Comparison of ENCODE assay signal across 1 cellular context in genomic region chr12:30462249-30462648, GRCh38.
TF ChIP-seq lines count a peak whose summit lies in the region.

No MANE protein-coding gene starts in this region.

TF ChIP-seq in GM23338, 12 proteins besides CTCF, POLR2A, EP300 and RAD21 (continued from another document):
- TF ChIP-seq ZNF462 (CRISPR knock-in tag; IDR thresholded peaks at IDR 0.05), result no peak
- no peak for TF ChIP-seq POLR2AphosphoS5 (IDR thresholded peaks at IDR 0.05; ENCODE audit: low read depth)
- no peak for TF ChIP-seq EZH2 (IDR thresholded peaks at IDR 0.05; ENCODE audit: low read depth, unreplicated experiment)
- no peak for TF ChIP-seq EZH2phosphoT487 (IDR thresholded peaks at IDR 0.05; ENCODE audit: unreplicated experiment)
- no peak for TF ChIP-seq ETS1 (IDR thresholded peaks at IDR 0.05)
- TF ChIP-seq CREB1 (CRISPR knock-in tag; IDR thresholded peaks at IDR 0.05; ENCODE audit: low read depth), result no peak
- no peak for TF ChIP-seq ZNF114 (CRISPR knock-in tag; IDR thresholded peaks at IDR 0.05)
- no peak for TF ChIP-seq ZNF331 (CRISPR knock-in tag; IDR thresholded peaks at IDR 0.05; ENCODE audit: low read depth)
- no peak for TF ChIP-seq NANOG (IDR thresholded peaks at IDR 0.05; ENCODE audit: borderline replicate concordance)
- TF ChIP-seq REST (IDR thresholded peaks at IDR 0.05; ENCODE audit: unreplicated experiment), result no peak
- no peak for TF ChIP-seq JUNB (IDR thresholded peaks at IDR 0.05; ENCODE audit: unreplicated experiment)
